ENCODE assay signal across 11 cellular contexts in genomic region chr17:40533896-40534295, GRCh38. TPM values are rescaled to one million over a fixed set of nuclear protein-coding genes. Genes with fewer than 3 reads are reported as not detected.
DNase-seq lines count a peak whose midpoint lies in the region; ATAC-seq and TF ChIP-seq lines count a peak whose summit lies in the region.
"Had no signal": no experiment of that assay in that cellular context is flagged by ENCODE, and none has a peak within 500 bp of the region (broad histone marks: within the 10 kb centered on the region; RNA-seq: fewer than 3 reads in every experiment).

No MANE protein-coding gene starts in this region.

- CTCF ChIA-PET in CD8-positive, alpha-beta T cell (lab: Charles Lee) = interaction anchor here (0.5 to 16.5 kb wide), 45 partner anchors 8 to 244 kb away, joined by 3 to 470 read pairs (median 9); partner anchors contain the start of genes CCR7, IGFBP4 and TOP2A
- CTCF ChIA-PET in PC-3 (lab: Charles Lee) = interaction anchor here (0.7 to 3.0 kb wide), 7 partner anchors 27 to 171 kb away, joined by 3 to 48 read pairs (median 4); no protein-coding TSS in a partner anchor

- peak overlapping the region; percentile 53 for H3K27ac ChIP-seq in CD8-positive, alpha-beta T cell (ENCODE audit: low read depth, low read length)
- H3K27ac ChIP-seq in PC-3 (ENCODE audit: low read length) = no peak overlapping the region; the same call in 1 of the 2 replicates
- H3K27ac ChIP-seq: SJCRH30 had no signal

- H3K9me3 ChIP-seq in CD8-positive, alpha-beta T cell (ENCODE audit: low read length) = no peaks in the 10 kb centered on the region
- no peaks in the 10 kb centered on the region for H3K9me3 ChIP-seq in PC-3 (ENCODE audit: low read length)
- H3K9me3 ChIP-seq: SJCRH30 had no signal

- H3K4me3 ChIP-seq in CD8-positive, alpha-beta T cell (ENCODE audit: low read depth, low read length) = peak overlapping the region; percentile 18
- no peak overlapping the region for H3K4me3 ChIP-seq in PC-3 (ENCODE audit: low read length)
- H3K4me3 ChIP-seq: dorsolateral prefrontal cortex, SJCRH30 had no signal

- DNase-seq in CD8-positive, alpha-beta T cell = no peak
- peak; percentile 14 for DNase-seq in PC-3
- no peak for DNase-seq in effector memory CD8-positive, alpha-beta T cell
- no peak for DNase-seq in progenitor cell of endocrine pancreas (ENCODE audit: low spot score, unreplicated experiment)
- DNase-seq in NOMO-1 treated with dmso at 0.1 percent for 144 hours (lab: John Stamatoyannopoulos, UW; ENCODE audit: unreplicated experiment) = no peak
- no peak for DNase-seq in activated CD4-positive, CD25-positive, alpha-beta regulatory T cell treated with anti-CD3 and anti-CD28 coated beads, Interleukin-2, amount 50 U/mL, for 72 hours
- DNase-seq in iPS-NIHi11 (ENCODE audit: low spot score) = no peak

- H3K36me3 Mint-ChIP-seq in CD8-positive, alpha-beta T cell = no peaks in the 10 kb centered on the region
- H3K36me3 Mint-ChIP-seq in effector memory CD8-positive, alpha-beta T cell (ENCODE audit: insufficient read depth) = peaks cover 17% of the 10 kb centered on the region
- H3K36me3 Mint-ChIP-seq in progenitor cell of endocrine pancreas (ENCODE audit: insufficient read depth) = no peaks in the 10 kb centered on the region

- no TSS peak for BruUV-seq in PC-3 (replicated peaks; lab: Mats Ljungman, UMichigan)

- peak overlapping the region; percentile 4; the same call in 1 of the 2 replicates for H3K4me2 ChIP-seq in PC-3 (ENCODE audit: low read length)

- intact Hi-C loops in CD8-positive, alpha-beta T cell (cut with DNase I, micrococcal nuclease) = loop anchor here (1.0 to 5.0 kb wide), 14 partner anchors 7 to 232 kb away; partner anchors contain the start of gene IGFBP4 (in 1 of the 2)
- intact Hi-C loops in PC-3 (cut with micrococcal nuclease) = loop anchor here (1.0 to 5.0 kb wide), 3 partner anchors 26 to 93 kb away; no protein-coding TSS in a partner anchor

- H3K9me3 Mint-ChIP-seq in CD8-positive, alpha-beta T cell = no peaks in the 10 kb centered on the region
- H3K9me3 Mint-ChIP-seq in effector memory CD8-positive, alpha-beta T cell = no peaks in the 10 kb centered on the region
- no peaks in the 10 kb centered on the region for H3K9me3 Mint-ChIP-seq in progenitor cell of endocrine pancreas (ENCODE audit: low read depth)

- no peaks in the 10 kb centered on the region for H3K9me2 ChIP-seq in PC-3 (replicated peaks; ENCODE audit: low read length)

- TF ChIP-seq CTCF in CD8-positive, alpha-beta T cell (IDR thresholded peaks at IDR 0.05) = no peak
- no peak for TF ChIP-seq CTCF in PC-3 (conservative IDR thresholded peaks at IDR 0.05; ENCODE audit: low read depth, low read length)
- TF ChIP-seq CTCF in progenitor cell of endocrine pancreas (IDR thresholded peaks at IDR 0.05; ENCODE audit: unreplicated experiment) = no peak

- no peaks in the 10 kb centered on the region for H3K79me2 ChIP-seq in PC-3 (ENCODE audit: low read length)

- ATAC-seq in CD8-positive, alpha-beta T cell = no peak
- peak; percentile 34 for ATAC-seq in PC-3
- no peak for ATAC-seq in effector memory CD8-positive, alpha-beta T cell (replicated peaks)
- ATAC-seq in GM18519 (IDR thresholded peaks at IDR 0.05; ENCODE audit: low FRiP score, unreplicated experiment) = no peak

- H3K27me3 Mint-ChIP-seq in CD8-positive, alpha-beta T cell (ENCODE audit: low read depth) = no peaks in the 10 kb centered on the region
- H3K27me3 Mint-ChIP-seq in effector memory CD8-positive, alpha-beta T cell = no peaks in the 10 kb centered on the region
- H3K27me3 Mint-ChIP-seq in progenitor cell of endocrine pancreas = peaks cover 19% of the 10 kb centered on the region

- POLR2A ChIA-PET in CD8-positive, alpha-beta T cell (lab: Charles Lee) = interaction anchor here (0.9 to 26.4 kb wide), 20 partner anchors 9 to 179 kb away, joined by 3 to 755 read pairs (median 6); partner anchors contain the start of genes CCR7, GJD3, IGFBP4 and TOP2A
- POLR2A ChIA-PET in PC-3 (lab: Charles Lee; ENCODE audit: unreplicated experiment) = no interaction called here

- no peak overlapping the region for H3K9ac ChIP-seq in PC-3 (ENCODE audit: low read length)

- H3K27me3 ChIP-seq in CD8-positive, alpha-beta T cell (ENCODE audit: insufficient read depth, low read length) = no peaks in the 10 kb centered on the region
- H3K27me3 ChIP-seq in PC-3 (ENCODE audit: low read length) = no peaks in the 10 kb centered on the region
- H3K27me3 ChIP-seq: dorsolateral prefrontal cortex, SJCRH30 had no signal

- no peaks in the 10 kb centered on the region for H3F3A ChIP-seq in PC-3 (ENCODE audit: low read length, unreplicated experiment)

- H3K4me1 Mint-ChIP-seq in CD8-positive, alpha-beta T cell (ENCODE audit: low read depth) = peaks cover 93% of the 10 kb centered on the region
- H3K4me1 Mint-ChIP-seq in effector memory CD8-positive, alpha-beta T cell (ENCODE audit: low read depth in 2 of 2) = peaks cover 62 to 65% of the 10 kb centered on the region in 2 donors
- H3K4me1 Mint-ChIP-seq in progenitor cell of endocrine pancreas (ENCODE audit: low read depth) = peaks cover 2% of the 10 kb centered on the region

- peaks cover 87% of the 10 kb centered on the region for H3K4me1 ChIP-seq in CD8-positive, alpha-beta T cell (ENCODE audit: insufficient read depth, low read length)
- peaks cover 28% of the 10 kb centered on the region for H3K4me1 ChIP-seq in PC-3 (ENCODE audit: insufficient read depth, low read length)

- H3K36me3 ChIP-seq in CD8-positive, alpha-beta T cell (ENCODE audit: insufficient read depth, low read length) = no peaks in the 10 kb centered on the region
- H3K36me3 ChIP-seq in PC-3 (ENCODE audit: low read depth, low read length) = no peaks in the 10 kb centered on the region
- H3K36me3 ChIP-seq: SJCRH30 had no signal

- no peak overlapping the region for H2AFZ ChIP-seq in PC-3 (ENCODE audit: low read length)

- no peaks in the 10 kb centered on the region for H4K20me1 ChIP-seq in PC-3 (ENCODE audit: low read length)

- H3K27ac Mint-ChIP-seq in CD8-positive, alpha-beta T cell = peak overlapping the region; percentile 96
- H3K27ac Mint-ChIP-seq in effector memory CD8-positive, alpha-beta T cell = peak overlapping the region; percentile 98
- H3K27ac Mint-ChIP-seq in progenitor cell of endocrine pancreas = peak overlapping the region; percentile 27

- H3K4me3 Mint-ChIP-seq in CD8-positive, alpha-beta T cell = peak overlapping the region; percentile 51
- H3K4me3 Mint-ChIP-seq in effector memory CD8-positive, alpha-beta T cell = peak overlapping the region; percentile 70
- no peak overlapping the region for H3K4me3 Mint-ChIP-seq in progenitor cell of endocrine pancreas (ENCODE audit: low read depth)

RNA-seq across cellular contexts. Expression of gene CCR7, which starts 31.4 kb away (rescaled TPM):
- total RNA-seq in CD8-positive, alpha-beta T cell = 100 to 1,000 TPM; 196 to 199 TPM
- 0.12 TPM in 1 of 2 replicates, not detected in the other for total RNA-seq in PC-3 (2014; rRNA removed)
- total RNA-seq in progenitor cell of endocrine pancreas = not detected in 2 replicates
- total RNA-seq: kidney epithelial cell, SJCRH30 had no signal

RNA-seq across cellular contexts. Expression of gene TNS4, which starts 32.5 kb away (rescaled TPM):
- 1 to 10 TPM; 1.9 to 2.9 TPM for total RNA-seq in CD8-positive, alpha-beta T cell
- total RNA-seq in PC-3 (2014; rRNA removed) (127 and 128 TPM in 2 replicates), progenitor cell of endocrine pancreas (not detected in 2 replicates)
- total RNA-seq: dorsolateral prefrontal cortex, kidney epithelial cell, SJCRH30 had no signal

Comparison
In these comparisons a context has a peak if more than half of its experiments do, and no peak if none do; other contexts are left out.
1. H3K27ac Mint-ChIP-seq: peak in every context shown above with its lines; median percentile 98 in effector memory CD8-positive, alpha-beta T cell; 96 in CD8-positive, alpha-beta T cell; 27 in progenitor cell of endocrine pancreas.
2. RNA of gene CCR7, which starts 31.4 kb away (total RNA-seq): 196 to 199 TPM in CD8-positive, alpha-beta T cell; not detected in progenitor cell of endocrine pancreas and 0.12 TPM in PC-3; every median in the first group is over 100 times any median in the second.
3. RNA of gene TNS4, which starts 32.5 kb away (total RNA-seq): 127 to 128 TPM in PC-3; 1.9 to 2.9 TPM in CD8-positive, alpha-beta T cell and not detected in progenitor cell of endocrine pancreas; every median in the first group is over 10 times any median in the second.